1 cellular context compared by ENCODE assay signal in the genomic region with DNA sequence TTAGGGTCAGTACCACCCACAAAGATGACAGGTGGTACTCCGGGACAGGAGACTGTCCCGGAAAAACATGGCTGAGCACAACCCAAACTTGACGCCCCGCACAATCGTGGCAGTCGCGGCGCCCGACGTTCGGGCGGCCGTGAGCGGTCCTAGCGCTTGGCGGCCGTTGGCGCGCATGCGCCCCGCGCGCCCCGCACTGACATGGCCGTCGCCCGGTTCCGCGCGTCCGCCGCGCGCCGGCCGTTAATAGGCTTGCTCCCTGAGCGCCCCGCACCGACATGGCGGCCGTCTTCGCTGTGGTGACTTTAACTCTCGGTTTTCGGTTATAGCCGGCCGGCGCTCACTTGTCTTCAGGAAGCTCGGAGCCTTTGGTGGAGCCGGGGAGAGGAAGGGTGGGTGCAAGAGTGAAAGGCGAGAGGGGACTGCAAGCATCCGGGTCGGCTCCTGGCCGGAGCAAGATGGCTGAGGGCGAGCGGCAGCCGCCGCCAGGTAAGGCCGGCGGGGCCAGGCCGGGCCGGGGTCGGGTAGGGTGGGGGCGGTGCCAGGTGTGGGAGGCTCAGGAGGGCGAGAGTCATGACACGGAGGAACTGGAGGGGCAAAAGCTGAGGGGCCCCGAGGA.
TF ChIP-seq lines count a peak whose summit lies in the region.

A gene (plus strand): TSS at position 273 of the 619 bp plus-strand sequence. CDS start 186 bp downstream, at position 459.

TF ChIP-seq in K562, 482 proteins besides CTCF, POLR2A, EP300 and RAD21 (continued from another document):
- TF ChIP-seq, protein P1, sequence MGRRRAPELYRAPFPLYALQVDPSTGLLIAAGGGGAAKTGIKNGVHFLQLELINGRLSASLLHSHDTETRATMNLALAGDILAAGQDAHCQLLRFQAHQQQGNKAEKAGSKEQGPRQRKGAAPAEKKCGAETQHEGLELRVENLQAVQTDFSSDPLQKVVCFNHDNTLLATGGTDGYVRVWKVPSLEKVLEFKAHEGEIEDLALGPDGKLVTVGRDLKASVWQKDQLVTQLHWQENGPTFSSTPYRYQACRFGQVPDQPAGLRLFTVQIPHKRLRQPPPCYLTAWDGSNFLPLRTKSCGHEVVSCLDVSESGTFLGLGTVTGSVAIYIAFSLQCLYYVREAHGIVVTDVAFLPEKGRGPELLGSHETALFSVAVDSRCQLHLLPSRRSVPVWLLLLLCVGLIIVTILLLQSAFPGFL (CRISPR knock-in tag; IDR thresholded peaks at IDR 0.05) = no peak
- no peak for TF ChIP-seq SMAD3 (CRISPR knock-in tag; conservative IDR thresholded peaks at IDR 0.05)
- TF ChIP-seq, protein P2, sequence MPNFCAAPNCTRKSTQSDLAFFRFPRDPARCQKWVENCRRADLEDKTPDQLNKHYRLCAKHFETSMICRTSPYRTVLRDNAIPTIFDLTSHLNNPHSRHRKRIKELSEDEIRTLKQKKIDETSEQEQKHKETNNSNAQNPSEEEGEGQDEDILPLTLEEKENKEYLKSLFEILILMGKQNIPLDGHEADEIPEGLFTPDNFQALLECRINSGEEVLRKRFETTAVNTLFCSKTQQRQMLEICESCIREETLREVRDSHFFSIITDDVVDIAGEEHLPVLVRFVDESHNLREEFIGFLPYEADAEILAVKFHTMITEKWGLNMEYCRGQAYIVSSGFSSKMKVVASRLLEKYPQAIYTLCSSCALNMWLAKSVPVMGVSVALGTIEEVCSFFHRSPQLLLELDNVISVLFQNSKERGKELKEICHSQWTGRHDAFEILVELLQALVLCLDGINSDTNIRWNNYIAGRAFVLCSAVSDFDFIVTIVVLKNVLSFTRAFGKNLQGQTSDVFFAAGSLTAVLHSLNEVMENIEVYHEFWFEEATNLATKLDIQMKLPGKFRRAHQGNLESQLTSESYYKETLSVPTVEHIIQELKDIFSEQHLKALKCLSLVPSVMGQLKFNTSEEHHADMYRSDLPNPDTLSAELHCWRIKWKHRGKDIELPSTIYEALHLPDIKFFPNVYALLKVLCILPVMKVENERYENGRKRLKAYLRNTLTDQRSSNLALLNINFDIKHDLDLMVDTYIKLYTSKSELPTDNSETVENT (CRISPR knock-in tag; IDR thresholded peaks at IDR 0.05) = no peak
- TF ChIP-seq CBFA2T2 (conservative IDR thresholded peaks at IDR 0.05) = no peak
- TF ChIP-seq ZNF24 (IDR thresholded peaks at IDR 0.05) = no peak
- no peak for TF ChIP-seq TSC22D4 (tag; IDR thresholded peaks at IDR 0.05)
- TF ChIP-seq ZNF583 (CRISPR knock-in tag; IDR thresholded peaks at IDR 0.05) = 0 out of 2 replicates have a peak, but pooled peaks have one; percentile 60
- TF ChIP-seq PHB2 (IDR thresholded peaks at IDR 0.05; ENCODE audit: low read depth) = no peak
- no peak for TF ChIP-seq ZKSCAN3 (CRISPR knock-in tag; IDR thresholded peaks at IDR 0.05)
- TF ChIP-seq, protein P3, sequence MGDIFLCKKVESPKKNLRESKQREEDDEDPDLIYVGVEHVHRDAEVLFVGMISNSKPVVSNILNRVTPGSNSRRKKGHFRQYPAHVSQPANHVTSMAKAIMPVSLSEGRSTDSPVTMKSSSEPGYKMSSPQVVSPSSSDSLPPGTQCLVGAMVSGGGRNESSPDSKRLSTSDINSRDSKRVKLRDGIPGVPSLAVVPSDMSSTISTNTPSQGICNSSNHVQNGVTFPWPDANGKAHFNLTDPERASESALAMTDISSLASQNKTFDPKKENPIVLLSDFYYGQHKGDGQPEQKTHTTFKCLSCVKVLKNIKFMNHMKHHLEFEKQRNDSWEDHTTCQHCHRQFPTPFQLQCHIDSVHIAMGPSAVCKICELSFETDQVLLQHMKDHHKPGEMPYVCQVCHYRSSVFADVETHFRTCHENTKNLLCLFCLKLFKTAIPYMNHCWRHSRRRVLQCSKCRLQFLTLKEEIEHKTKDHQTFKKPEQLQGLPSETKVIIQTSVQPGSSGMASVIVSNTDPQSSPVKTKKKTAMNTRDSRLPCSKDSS (IDR thresholded peaks at IDR 0.05; ENCODE audit: low read depth, partially characterized antibody) = no peak
- TF ChIP-seq POLR2H (tag; IDR thresholded peaks at IDR 0.05; ENCODE audit: low read depth) = peak; percentile 83
- TF ChIP-seq, protein P4, sequence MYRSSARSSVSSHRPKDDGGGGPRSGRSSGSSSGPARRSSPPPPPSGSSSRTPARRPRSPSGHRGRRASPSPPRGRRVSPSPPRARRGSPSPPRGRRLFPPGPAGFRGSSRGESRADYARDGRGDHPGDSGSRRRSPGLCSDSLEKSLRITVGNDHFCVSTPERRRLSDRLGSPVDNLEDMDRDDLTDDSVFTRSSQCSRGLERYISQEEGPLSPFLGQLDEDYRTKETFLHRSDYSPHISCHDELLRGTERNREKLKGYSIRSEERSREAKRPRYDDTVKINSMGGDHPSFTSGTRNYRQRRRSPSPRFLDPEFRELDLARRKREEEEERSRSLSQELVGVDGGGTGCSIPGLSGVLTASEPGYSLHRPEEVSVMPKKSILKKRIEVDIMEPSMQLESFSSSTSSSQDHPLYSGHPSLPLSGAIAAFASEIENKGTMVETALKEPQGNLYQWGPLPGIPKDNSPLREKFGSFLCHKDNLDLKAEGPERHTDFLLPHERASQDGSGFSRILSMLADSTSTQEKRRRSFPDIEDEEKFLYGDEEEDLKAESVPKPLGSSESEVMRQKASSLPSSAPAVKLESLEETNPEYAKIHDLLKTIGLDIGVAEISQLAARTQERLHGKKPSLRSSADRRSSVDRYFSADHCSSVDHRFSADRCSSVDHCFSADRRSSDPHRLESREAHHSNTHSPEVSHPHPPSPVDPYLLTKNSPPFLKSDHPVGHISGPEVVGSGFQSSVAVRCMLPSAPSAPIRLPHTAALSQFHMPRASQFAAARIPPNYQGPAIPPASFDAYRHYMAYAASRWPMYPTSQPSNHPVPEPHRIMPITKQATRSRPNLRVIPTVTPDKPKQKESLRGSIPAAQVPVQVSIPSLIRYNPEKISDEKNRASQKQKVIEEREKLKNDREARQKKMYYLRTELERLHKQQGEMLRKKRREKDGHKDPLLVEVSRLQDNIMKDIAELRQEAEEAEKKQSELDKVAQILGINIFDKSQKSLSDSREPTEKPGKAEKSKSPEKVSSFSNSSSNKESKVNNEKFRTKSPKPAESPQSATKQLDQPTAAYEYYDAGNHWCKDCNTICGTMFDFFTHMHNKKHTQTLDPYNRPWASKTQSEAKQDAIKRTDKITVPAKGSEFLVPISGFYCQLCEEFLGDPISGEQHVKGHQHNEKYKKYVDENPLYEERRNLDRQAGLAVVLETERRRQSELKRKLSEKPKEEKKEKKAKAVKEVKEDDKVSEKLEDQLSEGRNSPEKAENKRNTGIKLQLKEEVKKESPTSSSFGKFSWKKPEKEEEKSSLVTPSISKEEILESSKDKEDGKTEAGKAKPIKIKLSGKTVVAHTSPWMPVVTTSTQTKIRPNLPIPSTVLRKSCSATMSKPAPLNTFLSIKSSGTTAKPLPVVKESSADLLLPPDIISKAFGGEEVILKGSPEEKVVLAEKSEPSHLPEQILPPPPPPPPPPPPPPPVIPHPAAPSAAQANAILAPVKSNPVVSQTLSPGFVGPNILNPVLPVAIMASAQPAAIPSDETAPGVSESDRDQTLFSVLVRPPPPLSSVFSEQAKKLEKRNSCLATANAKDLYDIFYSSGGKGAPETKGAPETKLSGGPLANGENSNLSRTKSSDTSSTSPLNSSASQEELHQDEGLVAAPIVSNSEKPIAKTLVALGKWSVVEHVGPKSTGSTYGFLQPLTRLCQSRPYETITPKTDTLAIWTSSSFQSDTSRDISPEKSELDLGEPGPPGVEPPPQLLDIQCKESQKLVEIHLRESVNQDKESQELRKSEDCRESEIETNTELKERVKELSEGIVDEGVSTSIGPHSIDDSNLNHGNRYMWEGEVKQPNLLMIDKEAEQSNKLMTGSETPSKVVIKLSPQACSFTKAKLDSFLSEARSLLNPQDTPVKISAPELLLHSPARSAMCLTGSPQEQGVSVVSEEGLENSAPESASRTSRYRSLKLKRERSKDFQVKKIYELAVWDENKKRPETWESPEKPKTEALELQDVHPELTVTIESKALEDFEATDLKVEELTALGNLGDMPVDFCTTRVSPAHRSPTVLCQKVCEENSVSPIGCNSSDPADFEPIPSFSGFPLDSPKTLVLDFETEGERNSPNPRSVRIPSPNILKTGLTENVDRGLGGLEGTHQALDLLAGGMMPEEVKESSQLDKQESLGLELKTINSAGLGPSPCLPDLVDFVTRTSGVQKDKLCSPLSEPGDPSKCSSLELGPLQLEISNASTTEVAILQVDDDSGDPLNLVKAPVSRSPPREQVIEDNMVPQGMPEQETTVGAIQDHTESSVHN (IDR thresholded peaks at IDR 0.05; ENCODE audit: borderline replicate concordance in 1 of 2, low read depth in 1 of 2) = no peak
- TF ChIP-seq MEF2A (IDR thresholded peaks at IDR 0.05; ENCODE audit: control insufficient read depth, low read depth, low read length) = no peak
- TF ChIP-seq ZBTB1 (CRISPR knock-in tag; IDR thresholded peaks at IDR 0.05; ENCODE audit: borderline replicate concordance, low read depth) = no peak; the same call in 1 of the 2 replicates
- TF ChIP-seq, protein P5, sequence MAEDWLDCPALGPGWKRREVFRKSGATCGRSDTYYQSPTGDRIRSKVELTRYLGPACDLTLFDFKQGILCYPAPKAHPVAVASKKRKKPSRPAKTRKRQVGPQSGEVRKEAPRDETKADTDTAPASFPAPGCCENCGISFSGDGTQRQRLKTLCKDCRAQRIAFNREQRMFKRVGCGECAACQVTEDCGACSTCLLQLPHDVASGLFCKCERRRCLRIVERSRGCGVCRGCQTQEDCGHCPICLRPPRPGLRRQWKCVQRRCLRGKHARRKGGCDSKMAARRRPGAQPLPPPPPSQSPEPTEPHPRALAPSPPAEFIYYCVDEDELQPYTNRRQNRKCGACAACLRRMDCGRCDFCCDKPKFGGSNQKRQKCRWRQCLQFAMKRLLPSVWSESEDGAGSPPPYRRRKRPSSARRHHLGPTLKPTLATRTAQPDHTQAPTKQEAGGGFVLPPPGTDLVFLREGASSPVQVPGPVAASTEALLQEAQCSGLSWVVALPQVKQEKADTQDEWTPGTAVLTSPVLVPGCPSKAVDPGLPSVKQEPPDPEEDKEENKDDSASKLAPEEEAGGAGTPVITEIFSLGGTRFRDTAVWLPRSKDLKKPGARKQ (CRISPR knock-in tag; IDR thresholded peaks at IDR 0.05) = no peak
- TF ChIP-seq PCBP2 (IDR thresholded peaks at IDR 0.05; ENCODE audit: low read depth, low read length, poor library complexity, severe bottlenecking) = no peak
- TF ChIP-seq PML (IDR thresholded peaks at IDR 0.05; ENCODE audit: low read length) = no peak; the same call in 1 of the 2 replicates
TF ChIP-seq in K562: peak in this region for 99.
